In genomic region chr17:77609553-77610517, GRCh38 we compare ENCODE assay signal across 8 cellular contexts.
DNase-seq lines count a peak whose midpoint lies in the region; ATAC-seq and TF ChIP-seq lines count a peak whose summit lies in the region.

No MANE protein-coding gene starts in this region.

- H3K27me3 ChIP-seq in smooth muscle cell (ENCODE audit: low read depth): no peaks in the 10 kb centered on the region

- WGBS in smooth muscle cell (ENCODE audit: low lambda C conversion rate): 92% methylated on average over 24 of the region's 26 CpGs

- H3K4me3 ChIP-seq in mucosa of descending colon (no peak overlapping the region), smooth muscle cell (no peak overlapping the region)

- H3K4me1 ChIP-seq in mucosa of descending colon (ENCODE audit: low read depth): no peaks in the 10 kb centered on the region
- H3K4me1 ChIP-seq in smooth muscle cell (ENCODE audit: low read depth): peaks cover 6% of the 10 kb centered on the region

- H3F3A ChIP-seq in smooth muscle cell (ENCODE audit: low read depth): no peaks in the 10 kb centered on the region

- H3K36me3 Mint-ChIP-seq in activated T-helper 1 cell treated with anti-CD3 and anti-CD28 coated beads, Interleukin-12 subunit alpha, Interleukin-12 subunit beta, Interleukin-2, Interleukin-4 antibody, amounts not matched to agents 30 ng/mL and 10 ng/mL and 1 ng/mL, durations not matched to agents 14 hours and 24 hours and 36 hours (ENCODE audit: low read depth): no peaks in the 10 kb centered on the region

- no peak overlapping the region for H3K4me2 ChIP-seq in smooth muscle cell

- no peaks in the 10 kb centered on the region for H3K9me3 Mint-ChIP-seq in activated T-helper 1 cell treated with anti-CD3 and anti-CD28 coated beads, Interleukin-12 subunit alpha, Interleukin-12 subunit beta, Interleukin-2, Interleukin-4 antibody, amounts not matched to agents 30 ng/mL and 10 ng/mL and 1 ng/mL, durations not matched to agents 14 hours and 24 hours and 36 hours
- peaks cover 5 to 11% of the 10 kb centered on the region in 2 donors for H3K9me3 Mint-ChIP-seq in stimulated activated naive CD8-positive, alpha-beta T cell treated with anti-CD3 and anti-CD28 coated beads, Interleukin-15, amount 100 ng/mL, for 72 hours

- H3K27me3 Mint-ChIP-seq in activated T-helper 1 cell treated with anti-CD3 and anti-CD28 coated beads, Interleukin-12 subunit alpha, Interleukin-12 subunit beta, Interleukin-2, Interleukin-4 antibody, amounts not matched to agents 30 ng/mL and 10 ng/mL and 1 ng/mL, durations not matched to agents 14 hours and 24 hours and 36 hours (ENCODE audit: insufficient read depth): peaks cover 15% of the 10 kb centered on the region
- no peaks in the 10 kb centered on the region for H3K27me3 Mint-ChIP-seq in stimulated activated naive CD8-positive, alpha-beta T cell treated with anti-CD3 and anti-CD28 coated beads, Interleukin-15, amount 100 ng/mL, for 72 hours

- peaks cover 27% of the 10 kb centered on the region for H3K4me1 Mint-ChIP-seq in activated T-helper 1 cell treated with anti-CD3 and anti-CD28 coated beads, Interleukin-12 subunit alpha, Interleukin-12 subunit beta, Interleukin-2, Interleukin-4 antibody, amounts not matched to agents 30 ng/mL and 10 ng/mL and 1 ng/mL, durations not matched to agents 14 hours and 24 hours and 36 hours (ENCODE audit: low read depth)
- peaks cover 35% of the 10 kb centered on the region for H3K4me1 Mint-ChIP-seq in stimulated activated naive CD8-positive, alpha-beta T cell treated with anti-CD3 and anti-CD28 coated beads, Interleukin-15, amount 100 ng/mL, for 72 hours

- DNase-seq in SIG-M5 treated with dmso at 0.1 percent for 504 hours (lab: John Stamatoyannopoulos, UW; ENCODE audit: unreplicated experiment): peak; percentile 62
- no peak for DNase-seq in SIG-M5 (lab: John Stamatoyannopoulos, UW)
- DNase-seq in activated T-helper 1 cell treated with anti-CD3 and anti-CD28 coated beads, Interleukin-12 subunit alpha, Interleukin-12 subunit beta, Interleukin-2, Interleukin-4 antibody, amounts not matched to agents 30 ng/mL and 10 ng/mL and 1 ng/mL, durations not matched to agents 14 hours and 24 hours and 36 hours (ENCODE audit: low spot score): peak; percentile 58
- peak in 1 of 3 donors; percentile 32 for DNase-seq in mucosa of descending colon
- peak; percentile 72 to 86 for DNase-seq in stimulated activated naive CD8-positive, alpha-beta T cell treated with anti-CD3 and anti-CD28 coated beads, Interleukin-15, amount 100 ng/mL, for 72 hours
- no peak for DNase-seq in smooth muscle cell (lab: John Stamatoyannopoulos, UW; ENCODE audit: unreplicated experiment)
- no peak for DNase-seq in NCI-H128 (lab: John Stamatoyannopoulos, UW; ENCODE audit: unreplicated experiment)

- H4K20me1 ChIP-seq in smooth muscle cell (ENCODE audit: low read depth): no peaks in the 10 kb centered on the region

- TF ChIP-seq CTCF in mucosa of descending colon (IDR thresholded peaks at IDR 0.05) (no peak), smooth muscle cell (IDR thresholded peaks at IDR 0.05; ENCODE audit: borderline replicate concordance, insufficient read depth, poor library complexity, severe bottlenecking) (no peak)

- H3K79me2 ChIP-seq in smooth muscle cell (ENCODE audit: low read depth): no peaks in the 10 kb centered on the region

- H3K9me3 ChIP-seq in mucosa of descending colon (no peaks in the 10 kb centered on the region), smooth muscle cell (replicated peaks; ENCODE audit: low read depth) (no peaks in the 10 kb centered on the region)

- H3K9ac ChIP-seq in smooth muscle cell (ENCODE audit: low read depth): no peak overlapping the region

- H3K27ac ChIP-seq in smooth muscle cell (ENCODE audit: low read depth): no peak overlapping the region

- H2AFZ ChIP-seq in smooth muscle cell (ENCODE audit: low read depth): no peak overlapping the region

- intact Hi-C loops in activated T-helper 1 cell treated with anti-CD3 and anti-CD28 coated beads, Interleukin-12 subunit alpha, Interleukin-12 subunit beta, Interleukin-2, Interleukin-4 antibody, amounts not matched to agents 30 ng/mL and 10 ng/mL and 1 ng/mL, durations not matched to agents 14 hours and 24 hours and 36 hours (cut with micrococcal nuclease): loop anchor here (1.0 kb wide), 1 partner anchor 57 kb away; no protein-coding TSS in a partner anchor
- intact Hi-C loops in mucosa of descending colon (cut with DNase I, micrococcal nuclease): no loop called here

- peak overlapping the region; percentile 73 for H3K4me3 Mint-ChIP-seq in activated T-helper 1 cell treated with anti-CD3 and anti-CD28 coated beads, Interleukin-12 subunit alpha, Interleukin-12 subunit beta, Interleukin-2, Interleukin-4 antibody, amounts not matched to agents 30 ng/mL and 10 ng/mL and 1 ng/mL, durations not matched to agents 14 hours and 24 hours and 36 hours
- peak overlapping the region; percentile 69 to 75 for H3K4me3 Mint-ChIP-seq in stimulated activated naive CD8-positive, alpha-beta T cell treated with anti-CD3 and anti-CD28 coated beads, Interleukin-15, amount 100 ng/mL, for 72 hours

- H3K27ac Mint-ChIP-seq in activated T-helper 1 cell treated with anti-CD3 and anti-CD28 coated beads, Interleukin-12 subunit alpha, Interleukin-12 subunit beta, Interleukin-2, Interleukin-4 antibody, amounts not matched to agents 30 ng/mL and 10 ng/mL and 1 ng/mL, durations not matched to agents 14 hours and 24 hours and 36 hours: peak overlapping the region; percentile 82
- H3K27ac Mint-ChIP-seq in stimulated activated naive CD8-positive, alpha-beta T cell treated with anti-CD3 and anti-CD28 coated beads, Interleukin-15, amount 100 ng/mL, for 72 hours: peak overlapping the region; percentile 86 to 95

- ATAC-seq in mucosa of descending colon (peak; percentile 71), GM21390 (IDR thresholded peaks at IDR 0.05; ENCODE audit: unreplicated experiment) (no peak)
- ATAC-seq in stimulated activated naive CD8-positive, alpha-beta T cell treated with anti-CD3 and anti-CD28 coated beads, Interleukin-15, amount 100 ng/mL, for 72 hours: peak; percentile 99

- H3K36me3 ChIP-seq in mucosa of descending colon (ENCODE audit: low read depth) (no peaks in the 10 kb centered on the region), smooth muscle cell (ENCODE audit: low read depth) (no peaks in the 10 kb centered on the region)

Comparison
In these comparisons a context has a peak if more than half of its experiments do, and no peak if none do; other contexts are left out.
1. DNase-seq: peak in SIG-M5 treated with dmso at 0.1 percent for 504 hours (single experiment), activated T-helper 1 cell treated with anti-CD3 and anti-CD28 coated beads, Interleukin-12 subunit alpha, Interleukin-12 subunit beta, Interleukin-2, Interleukin-4 antibody, amounts not matched to agents 30 ng/mL and 10 ng/mL and 1 ng/mL, durations not matched to agents 14 hours and 24 hours and 36 hours (single experiment) and stimulated activated naive CD8-positive, alpha-beta T cell treated with anti-CD3 and anti-CD28 coated beads, Interleukin-15, amount 100 ng/mL, for 72 hours (2 of 2); none in SIG-M5 (single experiment), smooth muscle cell (single experiment) and NCI-H128 (single experiment).